ENCODE assay signal across 27 cellular contexts in genomic region chr5:158022844-158023243, GRCh38.
"Had no signal": no experiment of that assay in that cellular context is flagged by ENCODE, and none has a peak within 500 bp of the region (broad histone marks: within the 10 kb centered on the region; RNA-seq: fewer than 3 reads in every experiment).

No MANE protein-coding gene starts in this region.

- H3K4me3 ChIP-seq: breast epithelium, dorsolateral prefrontal cortex, heart left ventricle, lower lobe of right lung, ovary, thoracic aorta, upper lobe of left lung had no signal

- H3K9me3 ChIP-seq: breast epithelium, heart left ventricle, lower lobe of right lung, neutrophil, ovary, thoracic aorta, upper lobe of left lung had no signal

- ATAC-seq: activated CD4-positive, alpha-beta T cell treated with anti-CD3 and anti-CD28 coated beads for 36 hours; activated T-cell treated with anti-CD3 and anti-CD28 coated beads, Interleukin-2, amount 50 U/mL, for 4 hours; effector memory CD8-positive, alpha-beta T cell; heart left ventricle; left lobe of liver; lower lobe of right lung; natural killer cell; T-cell had no signal

- H3K4me1 ChIP-seq: breast epithelium, lower lobe of right lung, upper lobe of left lung had no signal

- H3K27me3 ChIP-seq: breast epithelium, heart left ventricle, ovary, upper lobe of left lung had no signal

- H3K36me3 Mint-ChIP-seq: activated naive CD8-positive, alpha-beta T cell treated with anti-CD3 and anti-CD28 coated beads for 36 hours; natural killer cell; T-cell had no signal

- H3K27ac Mint-ChIP-seq: activated B cell treated with CpG ODN at 0.5 μM for 24 hours; activated CD4-positive, alpha-beta T cell treated with anti-CD3 and anti-CD28 coated beads for 36 hours; activated naive CD8-positive, alpha-beta T cell treated with anti-CD3 and anti-CD28 coated beads for 36 hours; effector memory CD8-positive, alpha-beta T cell; natural killer cell; T-cell; T-helper 2 cell treated with Interferon-gamma antibody and Interleukin-4, amounts not matched to agents 5 μg/mL and 100 μg/mL, for 36 hours had no signal

- H3K4me3 Mint-ChIP-seq: activated B cell treated with CpG ODN at 0.5 μM for 24 hours; activated CD4-positive, alpha-beta T cell treated with anti-CD3 and anti-CD28 coated beads for 36 hours; activated naive CD8-positive, alpha-beta T cell treated with anti-CD3 and anti-CD28 coated beads for 36 hours; activated T-cell treated with anti-CD3 and anti-CD28 coated beads, Interleukin-2, amount 50 U/mL, for 4 hours; central memory CD8-positive, alpha-beta T cell; effector memory CD8-positive, alpha-beta T cell; natural killer cell; T-cell; T-helper 2 cell treated with Interferon-gamma antibody and Interleukin-4, amounts not matched to agents 5 μg/mL and 100 μg/mL, for 36 hours had no signal

- H3K27ac ChIP-seq: breast epithelium, dorsolateral prefrontal cortex, heart left ventricle, lower lobe of right lung, neutrophil, ovary, thoracic aorta, upper lobe of left lung had no signal

- H3K36me3 ChIP-seq: breast epithelium, heart left ventricle, lower lobe of right lung, neutrophil, ovary, thoracic aorta, upper lobe of left lung had no signal

- H3K9me3 Mint-ChIP-seq: activated B cell treated with CpG ODN at 0.5 μM for 24 hours; activated naive CD8-positive, alpha-beta T cell treated with anti-CD3 and anti-CD28 coated beads for 36 hours; activated T-cell treated with anti-CD3 and anti-CD28 coated beads, Interleukin-2, amount 50 U/mL, for 4 hours; central memory CD8-positive, alpha-beta T cell; effector memory CD8-positive, alpha-beta T cell; natural killer cell; T-cell; T-helper 2 cell treated with Interferon-gamma antibody and Interleukin-4, amounts not matched to agents 5 μg/mL and 100 μg/mL, for 36 hours had no signal

- H3K4me1 Mint-ChIP-seq: activated B cell treated with CpG ODN at 0.5 μM for 24 hours; activated CD4-positive, alpha-beta T cell treated with anti-CD3 and anti-CD28 coated beads for 36 hours; activated naive CD8-positive, alpha-beta T cell treated with anti-CD3 and anti-CD28 coated beads for 36 hours; central memory CD8-positive, alpha-beta T cell; natural killer cell; T-cell had no signal

- DNase-seq: activated B cell treated with CpG ODN at 0.5 μM for 24 hours; activated CD4-positive, alpha-beta T cell treated with anti-CD3 and anti-CD28 coated beads for 36 hours; activated CD4-positive, alpha-beta T cell treated with anti-CD3 and anti-CD28 coated beads, Interleukin-2, amount 50 U/mL, for 4 hours; activated CD8-positive, alpha-beta memory T cell treated with anti-CD3 and anti-CD28 coated beads for 24 hours; activated CD8-positive, alpha-beta memory T cell treated with anti-CD3 and anti-CD28 coated beads, Interleukin-2, amount 50 U/mL, for 4 hours; activated naive CD4-positive, alpha-beta T cell treated with Interleukin-2 at 50 U/mL for 16 hours; activated naive CD8-positive, alpha-beta T cell treated with anti-CD3 and anti-CD28 coated beads for 36 hours; activated T-cell treated with anti-CD3 and anti-CD28 coated beads, Interleukin-2, amount 50 U/mL, for 4 hours; amniotic stem cell; dorsolateral prefrontal cortex; effector memory CD8-positive, alpha-beta T cell; heart left ventricle; lower lobe of right lung; mesendoderm; natural killer cell; ovary; right cardiac atrium; stimulated activated CD4-positive, alpha-beta T cell treated with anti-CD3 and anti-CD28 coated beads, Interleukin-4, amount 100 ng/mL, for 24 hours; stimulated activated naive CD4-positive, alpha-beta T cell treated with Interleukin-2 at 50 U/mL for 16 hours; T-cell; upper lobe of left lung had no signal
